ENCODE assay signal across 15 cellular contexts in genomic region chr1:41734201-41734915, GRCh38.
A peak's percentile ranks its signal among the peaks of the same experiment; 100 is the strongest.
DNase-seq lines count a peak whose midpoint lies in the region; ATAC-seq and TF ChIP-seq lines count a peak whose summit lies in the region.
"Had no signal": no experiment of that assay in that cellular context is flagged by ENCODE, and none has a peak within 500 bp of the region (broad histone marks: within the 10 kb centered on the region; RNA-seq: fewer than 3 reads in every experiment).

No MANE protein-coding gene starts in this region.

- no peak for TF ChIP-seq CTCF in OCI-LY3 (IDR thresholded peaks at IDR 0.05; ENCODE audit: low read depth, low read length)
- TF ChIP-seq CTCF in OCI-LY7 (conservative IDR thresholded peaks at IDR 0.05; ENCODE audit: low read length), result no peak

- peak overlapping the region; percentile 25 for H3K14ac ChIP-seq in neuronal stem cell (ENCODE audit: low read length)

- peak overlapping the region; percentile 14; the same call in 1 of the 2 replicates for H3K27ac ChIP-seq in OCI-LY3 (ENCODE audit: low read length)
- no peak overlapping the region for H3K27ac ChIP-seq in neuronal stem cell (replicated peaks; ENCODE audit: low read length)
- no peak overlapping the region for H3K27ac ChIP-seq in OCI-LY7 (ENCODE audit: low read depth, low read length, poor library complexity, severe bottlenecking)
- H3K27ac ChIP-seq: A549, C4-2B, SJSA1 had no signal

- peak overlapping the region; percentile 42 for H3K27ac Mint-ChIP-seq in activated CD4-positive, alpha-beta T cell treated with anti-CD3 and anti-CD28 coated beads, Interleukin-2, amount 10 ng/mL, durations not matched to agents 24 days and 14 days
- no peak overlapping the region for H3K27ac Mint-ChIP-seq in activated naive CD4-positive, alpha-beta T cell treated with anti-CD3 and anti-CD28 coated beads, Interleukin-2, amount 50 U/mL, for 72 hours
- H3K27ac Mint-ChIP-seq: H9 had no signal

- H4K20me1 ChIP-seq in OCI-LY3 (ENCODE audit: insufficient read depth, low read length) (no peaks in the 10 kb centered on the region), OCI-LY7 (ENCODE audit: insufficient read depth, low read length) (no peaks in the 10 kb centered on the region)

- peaks cover 13% of the 10 kb centered on the region for H3K36me3 ChIP-seq in OCI-LY3 (replicated peaks; ENCODE audit: low read depth, low read length)
- H3K36me3 ChIP-seq in neuronal stem cell (replicated peaks in 1 of 2; ENCODE audit: control insufficient read depth in 2 of 2, insufficient read depth in 2 of 2, low read length in 2 of 2), result no peaks in the 10 kb centered on the region
- no peaks in the 10 kb centered on the region for H3K36me3 ChIP-seq in OCI-LY7 (ENCODE audit: insufficient read depth, low read length)
- H3K36me3 ChIP-seq: SJSA1 had no signal

- H3K4me1 Mint-ChIP-seq in activated CD4-positive, alpha-beta T cell treated with anti-CD3 and anti-CD28 coated beads, Interleukin-2, amount 10 ng/mL, durations not matched to agents 24 days and 14 days, result peaks cover 56% of the 10 kb centered on the region

- no peak for ATAC-seq in activated naive CD4-positive, alpha-beta T cell treated with anti-CD3 and anti-CD28 coated beads, Interleukin-2, amount 50 U/mL, for 72 hours
- ATAC-seq: A549 had no signal

- DNase-seq in activated CD4-positive, alpha-beta T cell treated with anti-CD3 and anti-CD28 coated beads, Interleukin-2, amount 10 ng/mL, durations not matched to agents 24 days and 14 days, result no peak
- DNase-seq in activated CD4-positive, alpha-beta T cell treated with anti-CD3 and anti-CD28 coated beads for 48 hours, result no peak
- DNase-seq in CD1c-positive myeloid dendritic cell (ENCODE audit: extremely low spot score) (peak; percentile 66), neuronal stem cell (ENCODE audit: low spot score) (no peak), OCI-LY7 (ENCODE audit: low spot score) (no peak), cerebellar nuclear complex (lab: John Stamatoyannopoulos, UW) (no peak)
- no peak for DNase-seq in activated naive CD4-positive, alpha-beta T cell treated with anti-CD3 and anti-CD28 coated beads, Interleukin-2, amount 50 U/mL, for 72 hours (ENCODE audit: low spot score in 2 of 2)
- DNase-seq: H9, IMR-90, NCI-H1105, NCI-H2081 had no signal

- H3K9me3 ChIP-seq in OCI-LY3 (ENCODE audit: insufficient read depth, low read length) (no peaks in the 10 kb centered on the region), neuronal stem cell (replicated peaks in 1 of 2; ENCODE audit: control insufficient read depth in 2 of 2, insufficient read depth in 1 of 2, low read depth in 1 of 2, low read length in 2 of 2) (no peaks in the 10 kb centered on the region), OCI-LY7 (ENCODE audit: low read length) (no peaks in the 10 kb centered on the region)
- H3K9me3 ChIP-seq: A549, SJSA1 had no signal

- peak overlapping the region; percentile 62 for H2BK120ac ChIP-seq in neuronal stem cell (ENCODE audit: low read depth, low read length)

- H2AK5ac ChIP-seq in neuronal stem cell (ENCODE audit: low read depth, low read length), result no peak overlapping the region

- H3K4me3 ChIP-seq in OCI-LY3 (ENCODE audit: low read length) (no peak overlapping the region), neuronal stem cell (ENCODE audit: low read length in 2 of 2) (no peak overlapping the region), OCI-LY7 (ENCODE audit: low read depth, low read length, poor library complexity, severe bottlenecking) (no peak overlapping the region)
- H3K4me3 ChIP-seq: A549, SJSA1 had no signal

- WGBS in neuronal stem cell (ENCODE audit: extremely low coverage in 2 of 2, insufficient read length in 2 of 2, insufficient replicate concordance in 1 of 2), 2 donors, result no CpG with 5 or more reads among the region's 10 CpGs

- H3K79me1 ChIP-seq in neuronal stem cell (ENCODE audit: low read depth, low read length), result no peaks in the 10 kb centered on the region

- H3K4me2 ChIP-seq in OCI-LY3 (ENCODE audit: low read length) (no peak overlapping the region), neuronal stem cell (ENCODE audit: insufficient read depth, low read length, poor library complexity, severe bottlenecking) (no peak overlapping the region), OCI-LY7 (ENCODE audit: low read length) (no peak overlapping the region)
- H3K4me2 ChIP-seq: A549 had no signal

- H4K8ac ChIP-seq in neuronal stem cell (ENCODE audit: low read depth, low read length), result no peak overlapping the region

- no peak overlapping the region for H2BK15ac ChIP-seq in neuronal stem cell (ENCODE audit: low read length)

- H3K27me3 Mint-ChIP-seq in activated CD4-positive, alpha-beta T cell treated with anti-CD3 and anti-CD28 coated beads, Interleukin-2, amount 10 ng/mL, durations not matched to agents 24 days and 14 days, result no peaks in the 10 kb centered on the region

- H3K79me2 ChIP-seq in OCI-LY3 (ENCODE audit: low read length) (peaks cover 26% of the 10 kb centered on the region), OCI-LY7 (ENCODE audit: insufficient read depth, low read depth, low read length) (no peaks in the 10 kb centered on the region)

- no peak overlapping the region for H3K4me3 Mint-ChIP-seq in activated CD4-positive, alpha-beta T cell treated with anti-CD3 and anti-CD28 coated beads, Interleukin-2, amount 10 ng/mL, durations not matched to agents 24 days and 14 days
- H3K4me3 Mint-ChIP-seq: H9 had no signal

- no peak overlapping the region for H2BK12ac ChIP-seq in neuronal stem cell (ENCODE audit: low read length)

- peaks cover 3% of the 10 kb centered on the region for H3K36me3 Mint-ChIP-seq in activated CD4-positive, alpha-beta T cell treated with anti-CD3 and anti-CD28 coated beads, Interleukin-2, amount 10 ng/mL, durations not matched to agents 24 days and 14 days (ENCODE audit: low read depth)
- H3K36me3 Mint-ChIP-seq in activated naive CD4-positive, alpha-beta T cell treated with anti-CD3 and anti-CD28 coated beads, Interleukin-2, amount 50 U/mL, for 72 hours, result peaks cover 0 to 11% of the 10 kb centered on the region in 2 donors

- H3K9ac ChIP-seq in OCI-LY3 (ENCODE audit: low read length), result no peak overlapping the region
- H3K9ac ChIP-seq in neuronal stem cell (ENCODE audit: low read depth, low read length, poor library complexity), result peak overlapping the region; percentile 38

- H3K9me2 ChIP-seq in OCI-LY7 (ENCODE audit: insufficient read depth, low read length), result no peaks in the 10 kb centered on the region

- no TSS peak for BruUV-seq in OCI-LY7 (replicated peaks; lab: Mats Ljungman, UMichigan)

- H3K4ac ChIP-seq in neuronal stem cell (ENCODE audit: low read length), result no peak overlapping the region

- CTCF ChIA-PET in OCI-LY7 (lab: Charles Lee; ENCODE audit: unreplicated experiment), result no interaction called here

- peaks cover 5% of the 10 kb centered on the region for H3K9me3 Mint-ChIP-seq in activated CD4-positive, alpha-beta T cell treated with anti-CD3 and anti-CD28 coated beads, Interleukin-2, amount 10 ng/mL, durations not matched to agents 24 days and 14 days
- peaks cover 0 to 5% of the 10 kb centered on the region in 2 donors for H3K9me3 Mint-ChIP-seq in activated naive CD4-positive, alpha-beta T cell treated with anti-CD3 and anti-CD28 coated beads, Interleukin-2, amount 50 U/mL, for 72 hours
- H3K9me3 Mint-ChIP-seq: H9 had no signal

- H2BK5ac ChIP-seq in neuronal stem cell (ENCODE audit: low read length), result no peak overlapping the region

- H4K91ac ChIP-seq in neuronal stem cell (ENCODE audit: low read depth, low read length, poor library complexity), result no peak overlapping the region

- intact Hi-C loops in activated CD4-positive, alpha-beta T cell treated with anti-CD3 and anti-CD28 coated beads, Interleukin-2, amount 10 ng/mL, durations not matched to agents 24 days and 14 days (cut with micrococcal nuclease), result no loop called here
- intact Hi-C loops in OCI-LY7 (cut with micrococcal nuclease; ENCODE audit: unreplicated experiment), result no loop called here

- peak overlapping the region; percentile 41 for H3K18ac ChIP-seq in neuronal stem cell (ENCODE audit: low read length)

- POLR2A ChIA-PET in OCI-LY7 (lab: Charles Lee), result no interaction called here

- H3K4me1 ChIP-seq in OCI-LY3 (ENCODE audit: low read length) (peaks cover 95% of the 10 kb centered on the region), neuronal stem cell (ENCODE audit: control insufficient read depth in 2 of 2, insufficient read depth in 1 of 2, low read depth in 1 of 2, low read length in 2 of 2) (peaks cover 12% of the 10 kb centered on the region in 2 donors), OCI-LY7 (ENCODE audit: insufficient read depth, low read length, poor library complexity, severe bottlenecking) (no peaks in the 10 kb centered on the region)
- H3K4me1 ChIP-seq: A549 had no signal

- H3K27me3 ChIP-seq in OCI-LY3 (ENCODE audit: low read depth, low read length), result no peaks in the 10 kb centered on the region
- H3K27me3 ChIP-seq in neuronal stem cell (ENCODE audit: control insufficient read depth in 3 of 3, insufficient read depth in 3 of 3, low read depth in 1 of 3, low read length in 3 of 3), result no peaks in the 10 kb centered on the region
- H3K27me3 ChIP-seq: SJSA1 had no signal

- H2AFZ ChIP-seq in OCI-LY3 (ENCODE audit: low read depth, low read length) (no peak overlapping the region), neuronal stem cell (ENCODE audit: low read length) (no peak overlapping the region), OCI-LY7 (ENCODE audit: low read length) (no peak overlapping the region)

- no peak overlapping the region for H3K23ac ChIP-seq in neuronal stem cell (ENCODE audit: low read depth, low read length, poor library complexity)
